ENCODE assay signal across 1 cellular context in the genomic region with DNA sequence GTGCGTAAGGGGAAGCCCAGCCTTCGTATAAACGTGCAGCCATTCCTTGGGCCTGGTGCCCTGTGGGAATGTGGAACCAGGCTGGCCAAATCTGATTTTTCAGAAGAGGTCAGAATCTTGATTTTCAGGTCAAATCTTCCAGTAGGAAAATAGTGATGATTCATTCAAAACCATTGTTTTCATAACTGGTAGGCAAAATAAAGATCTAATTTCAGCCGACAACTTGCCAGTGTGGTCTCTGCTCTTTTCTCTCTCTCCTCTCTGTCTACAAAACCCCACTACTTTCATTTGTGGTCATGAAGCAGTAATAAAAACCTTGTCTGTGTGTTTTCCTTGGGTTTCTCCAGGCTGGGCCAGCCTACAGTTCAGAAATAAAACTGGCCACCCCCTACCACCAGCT.
TF ChIP-seq lines count a peak whose summit lies in the region.

No MANE protein-coding gene starts in this region.

TF ChIP-seq in K562, 482 proteins besides CTCF, POLR2A, EP300 and RAD21 (continued from another document):
- TF ChIP-seq, protein P1, sequence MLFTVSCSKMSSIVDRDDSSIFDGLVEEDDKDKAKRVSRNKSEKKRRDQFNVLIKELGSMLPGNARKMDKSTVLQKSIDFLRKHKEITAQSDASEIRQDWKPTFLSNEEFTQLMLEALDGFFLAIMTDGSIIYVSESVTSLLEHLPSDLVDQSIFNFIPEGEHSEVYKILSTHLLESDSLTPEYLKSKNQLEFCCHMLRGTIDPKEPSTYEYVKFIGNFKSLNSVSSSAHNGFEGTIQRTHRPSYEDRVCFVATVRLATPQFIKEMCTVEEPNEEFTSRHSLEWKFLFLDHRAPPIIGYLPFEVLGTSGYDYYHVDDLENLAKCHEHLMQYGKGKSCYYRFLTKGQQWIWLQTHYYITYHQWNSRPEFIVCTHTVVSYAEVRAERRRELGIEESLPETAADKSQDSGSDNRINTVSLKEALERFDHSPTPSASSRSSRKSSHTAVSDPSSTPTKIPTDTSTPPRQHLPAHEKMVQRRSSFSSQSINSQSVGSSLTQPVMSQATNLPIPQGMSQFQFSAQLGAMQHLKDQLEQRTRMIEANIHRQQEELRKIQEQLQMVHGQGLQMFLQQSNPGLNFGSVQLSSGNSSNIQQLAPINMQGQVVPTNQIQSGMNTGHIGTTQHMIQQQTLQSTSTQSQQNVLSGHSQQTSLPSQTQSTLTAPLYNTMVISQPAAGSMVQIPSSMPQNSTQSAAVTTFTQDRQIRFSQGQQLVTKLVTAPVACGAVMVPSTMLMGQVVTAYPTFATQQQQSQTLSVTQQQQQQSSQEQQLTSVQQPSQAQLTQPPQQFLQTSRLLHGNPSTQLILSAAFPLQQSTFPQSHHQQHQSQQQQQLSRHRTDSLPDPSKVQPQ (CRISPR knock-in tag; IDR thresholded peaks at IDR 0.05; ENCODE audit: borderline replicate concordance), result no peak
